In genomic region chr12:94416613-94417012, GRCh38 we compare ENCODE assay signal across 2 cellular contexts.
TF ChIP-seq lines count a peak whose summit lies in the region.

No MANE protein-coding gene starts in this region.

TF ChIP-seq in GM23338, 12 proteins besides CTCF, POLR2A, EP300 and RAD21:
- TF ChIP-seq EZH2 (IDR thresholded peaks at IDR 0.05; ENCODE audit: low read depth, unreplicated experiment) (no peak), ZNF462 (CRISPR knock-in tag; IDR thresholded peaks at IDR 0.05) (no peak), EZH2phosphoT487 (IDR thresholded peaks at IDR 0.05; ENCODE audit: unreplicated experiment) (no peak), ETS1 (IDR thresholded peaks at IDR 0.05) (no peak)

TF ChIP-seq in H1, 55 proteins besides CTCF, POLR2A, EP300 and RAD21:
- TF ChIP-seq SRF (IDR thresholded peaks at IDR 0.05; ENCODE audit: low read depth, low read length) = no peak
- no peak for TF ChIP-seq ATF3 (IDR thresholded peaks at IDR 0.05; ENCODE audit: insufficient read depth, low read depth, low read length)
- TF ChIP-seq EZH2 (IDR thresholded peaks at IDR 0.05; ENCODE audit: low read depth, low read length, severe bottlenecking) = no peak
- TF ChIP-seq TBP (IDR thresholded peaks at IDR 0.05; ENCODE audit: low read depth, low read length) = no peak
- TF ChIP-seq CHD7 (IDR thresholded peaks at IDR 0.05; ENCODE audit: insufficient replicate concordance, low read length) = no peak
- no peak for TF ChIP-seq HDAC2 (IDR thresholded peaks at IDR 0.05; ENCODE audit: borderline replicate concordance in 1 of 2, low read depth in 2 of 2, low read length in 2 of 2)
- TF ChIP-seq CHD2 (IDR thresholded peaks at IDR 0.05; ENCODE audit: low read length) = no peak
- no peak for TF ChIP-seq JUN (IDR thresholded peaks at IDR 0.05; ENCODE audit: low read depth, low read length)
- no peak for TF ChIP-seq CHD1 (IDR thresholded peaks at IDR 0.05; ENCODE audit: low read depth, low read length)
- TF ChIP-seq SIX5 (IDR thresholded peaks at IDR 0.05; ENCODE audit: low read depth, low read length) = no peak
- no peak for TF ChIP-seq SP1 (IDR thresholded peaks at IDR 0.05; ENCODE audit: low read depth, low read length)
- no peak for TF ChIP-seq TAF1 (IDR thresholded peaks at IDR 0.05; ENCODE audit: low read depth, low read length)
- no peak for TF ChIP-seq PHF8 (conservative IDR thresholded peaks at IDR 0.05; ENCODE audit: low read depth, low read length)
- TF ChIP-seq SUZ12 (IDR thresholded peaks at IDR 0.05; ENCODE audit: low read length) = no peak
- TF ChIP-seq SIRT6 (IDR thresholded peaks at IDR 0.05; ENCODE audit: low read length) = no peak
